ENCODE assay signal across 19 cellular contexts in genomic region chr5:66249920-66250319, GRCh38.
"Had no signal": no experiment of that assay in that cellular context is flagged by ENCODE, and none has a peak within 500 bp of the region (broad histone marks: within the 10 kb centered on the region; RNA-seq: fewer than 3 reads in every experiment).

No MANE protein-coding gene starts in this region.

- H3K36me3 ChIP-seq: MG63 had no signal

- ATAC-seq: HepG2 had no signal

- DNase-seq: IMR-90, Karpas-422, KG1, MG63, NCI-H1092, NCI-H1105 treated with DMSO at 0.1 percent for 48 hours, NCI-H1417 treated with DMSO at 0.1 percent for 48 hours, NCI-H1694, NCI-H187 treated with DMSO at 0.1 percent for 48 hours, NCI-H2029 treated with DMSO at 0.1 percent for 48 hours, NCI-H2227 treated with DMSO at 0.1 percent for 48 hours, NCI-H524 treated with DMSO at 0.1 percent for 48 hours, NCI-H69, NCI-H774, Right ventricle myocardium superior, RPMI8226, SIG-M5, SK-N-SH had no signal

- H3K27me3 ChIP-seq: MG63 had no signal

- H3K9me3 ChIP-seq: MG63, SK-N-SH had no signal

- H3K4me3 ChIP-seq: MG63 had no signal
